Comparison of ENCODE assay signal across 29 cellular contexts in genomic region chr5:173941102-173941501, GRCh38. TPM values are rescaled to one million over a fixed set of nuclear protein-coding genes. Genes with fewer than 3 reads are reported as not detected.
DNase-seq lines count a peak whose midpoint lies in the region; ATAC-seq and TF ChIP-seq lines count a peak whose summit lies in the region.
"Had no signal": no experiment of that assay in that cellular context is flagged by ENCODE, and none has a peak within 500 bp of the region (broad histone marks: within the 10 kb centered on the region; RNA-seq: fewer than 3 reads in every experiment).

No MANE protein-coding gene starts in this region.

- H3K4me1 Mint-ChIP-seq in activated naive CD4-positive, alpha-beta T cell treated with anti-CD3 and anti-CD28 coated beads for 36 hours (ENCODE audit: low read depth): no peaks in the 10 kb centered on the region
- H3K4me1 Mint-ChIP-seq: activated CD8-positive, alpha-beta memory T cell treated with anti-CD3 and anti-CD28 coated beads, Interleukin-2, amount 10 ng/mL, durations not matched to agents 7 days and 5 days; stimulated activated memory B cell treated with anti-CD40 and anti-IgM and Interleukin-4, amounts not matched to agents 10 μg/mL and 1 μg/mL and 100 μg/mL, for 72 hours had no signal

- DNase-seq in SK-N-MC (ENCODE audit: low read depth, low spot score): no peak
- no peak for DNase-seq in gastrocnemius medialis
- DNase-seq in NCI-H2171 (lab: John Stamatoyannopoulos, UW): no peak
- no peak for DNase-seq in activated naive CD4-positive, alpha-beta T cell treated with anti-CD3 and anti-CD28 coated beads for 36 hours
- DNase-seq: activated CD4-positive, alpha-beta T cell treated with anti-CD3 and anti-CD28 coated beads, Interleukin-2, amount 50 U/mL, for 4 hours; activated CD4-positive, CD25-positive, alpha-beta regulatory T cell; activated CD8-positive, alpha-beta memory T cell treated with anti-CD3 and anti-CD28 coated beads, Interleukin-2, amount 10 ng/mL, durations not matched to agents 7 days and 5 days; activated naive CD4-positive, alpha-beta T cell; amniotic stem cell; Caco-2; effector CD4-positive, alpha-beta T cell; HCEC 1CT; hypothalamus; islet precursor cell; left ventricle myocardium superior; NCI-H1092; NCI-H187 treated with DMSO at 0.1 percent for 48 hours; NCI-H524; T-helper 1 cell had no signal

- H3K9me3 Mint-ChIP-seq in activated naive CD4-positive, alpha-beta T cell treated with anti-CD3 and anti-CD28 coated beads for 36 hours: no peaks in the 10 kb centered on the region
- H3K9me3 Mint-ChIP-seq: CD14-positive monocyte; stimulated activated memory B cell treated with anti-CD40 and anti-IgM and Interleukin-4, amounts not matched to agents 10 μg/mL and 1 μg/mL and 100 μg/mL, for 72 hours had no signal

- H3K27ac ChIP-seq in HUES48 (ENCODE audit: low read depth, low read length): peak overlapping the region; percentile 88
- peak overlapping the region; percentile 98 for H3K27ac ChIP-seq in SK-N-MC
- H3K27ac ChIP-seq in iPS-20b (ENCODE audit: low read length): peak overlapping the region; percentile 84
- H3K27ac ChIP-seq in gastrocnemius medialis: peak overlapping the region; percentile 67 to 94 (median 70)
- H3K27ac ChIP-seq: HL-60 had no signal

- intact Hi-C loops in gastrocnemius medialis (cut with DNase I; ENCODE audit: low total_unique reads): no loop called here
- intact Hi-C loops in activated naive CD4-positive, alpha-beta T cell treated with anti-CD3 and anti-CD28 coated beads for 36 hours (cut with micrococcal nuclease): no loop called here

- H3K36me3 ChIP-seq in HUES48 (ENCODE audit: control insufficient read depth, insufficient read depth, low read length) (peaks cover 6% of the 10 kb centered on the region), SK-N-MC (ENCODE audit: insufficient read depth, low read length) (no peaks in the 10 kb centered on the region), iPS-20b (ENCODE audit: insufficient read depth, low read depth, low read length) (no peaks in the 10 kb centered on the region), gastrocnemius medialis (peaks cover 0 to 12% of the 10 kb centered on the region in 2 donors)

- H3K36me3 Mint-ChIP-seq in activated naive CD4-positive, alpha-beta T cell treated with anti-CD3 and anti-CD28 coated beads for 36 hours (ENCODE audit: low read depth): peaks cover 4% of the 10 kb centered on the region

- H3K4me3 ChIP-seq in HUES48 (ENCODE audit: low read depth, low read length) (peak overlapping the region; percentile 28), SK-N-MC (peak overlapping the region; percentile 58), iPS-20b (ENCODE audit: low read length) (peak overlapping the region; percentile 18; the same call in 1 of the 2 replicates), gastrocnemius medialis (no peak overlapping the region)
- H3K4me3 ChIP-seq: upper lobe of left lung had no signal

- H3K27ac Mint-ChIP-seq in activated naive CD4-positive, alpha-beta T cell treated with anti-CD3 and anti-CD28 coated beads for 36 hours: no peak overlapping the region
- H3K27ac Mint-ChIP-seq: activated CD8-positive, alpha-beta memory T cell treated with anti-CD3 and anti-CD28 coated beads, Interleukin-2, amount 10 ng/mL, durations not matched to agents 7 days and 5 days; stimulated activated memory B cell treated with anti-CD40 and anti-IgM and Interleukin-4, amounts not matched to agents 10 μg/mL and 1 μg/mL and 100 μg/mL, for 72 hours had no signal

- H3K4me1 ChIP-seq in HUES48 (ENCODE audit: control insufficient read depth, insufficient read depth, low read length) (peaks cover 56% of the 10 kb centered on the region), iPS-20b (ENCODE audit: insufficient read depth, low read length) (peaks cover 36% of the 10 kb centered on the region), gastrocnemius medialis (peaks cover 55 to 61% of the 10 kb centered on the region in 2 donors)

- H3K27me3 Mint-ChIP-seq in activated naive CD4-positive, alpha-beta T cell treated with anti-CD3 and anti-CD28 coated beads for 36 hours (ENCODE audit: low read depth): no peaks in the 10 kb centered on the region
- H3K27me3 Mint-ChIP-seq: activated CD8-positive, alpha-beta memory T cell treated with anti-CD3 and anti-CD28 coated beads, Interleukin-2, amount 10 ng/mL, durations not matched to agents 7 days and 5 days; progenitor cell of endocrine pancreas; stimulated activated memory B cell treated with anti-CD40 and anti-IgM and Interleukin-4, amounts not matched to agents 10 μg/mL and 1 μg/mL and 100 μg/mL, for 72 hours had no signal

- CTCF ChIA-PET in activated naive CD4-positive, alpha-beta T cell treated with anti-CD3 and anti-CD28 coated beads for 36 hours (lab: Charles Lee): no interaction called here

- no peaks in the 10 kb centered on the region for H3K9me3 ChIP-seq in HUES48 (ENCODE audit: control insufficient read depth, insufficient read depth, low read length)
- H3K9me3 ChIP-seq in SK-N-MC (ENCODE audit: low read depth, low read length): no peaks in the 10 kb centered on the region
- H3K9me3 ChIP-seq in iPS-20b (ENCODE audit: insufficient read depth, low read depth, low read length): no peaks in the 10 kb centered on the region
- H3K9me3 ChIP-seq in gastrocnemius medialis: no peaks in the 10 kb centered on the region
- H3K9me3 ChIP-seq: Caco-2, upper lobe of left lung had no signal

- H3K9ac ChIP-seq in HUES48 (ENCODE audit: low read depth, low read length) (peak overlapping the region; percentile 31; the same call in 1 of the 2 replicates), SK-N-MC (ENCODE audit: insufficient read length) (peak overlapping the region; percentile 28), iPS-20b (ENCODE audit: low read depth, low read length) (peak overlapping the region; percentile 52; the same call in 1 of the 2 replicates)

- ATAC-seq in gastrocnemius medialis (no peak), GM18517 (IDR thresholded peaks at IDR 0.05; ENCODE audit: unreplicated experiment) (no peak)
- ATAC-seq: activated CD8-positive, alpha-beta memory T cell treated with anti-CD3 and anti-CD28 coated beads, Interleukin-2, amount 10 ng/mL, durations not matched to agents 7 days and 5 days; stimulated activated memory B cell treated with anti-CD40 and anti-IgM and Interleukin-4, amounts not matched to agents 10 μg/mL and 1 μg/mL and 100 μg/mL, for 72 hours had no signal

- TF ChIP-seq POLR2A in gastrocnemius medialis (IDR thresholded peaks at IDR 0.05): no peak

- no peak for TF ChIP-seq CTCF in gastrocnemius medialis (IDR thresholded peaks at IDR 0.05 in 4 of 5, conservative IDR thresholded peaks at IDR 0.05 in 1 of 5)

- no peak overlapping the region for H3K4me3 Mint-ChIP-seq in activated naive CD4-positive, alpha-beta T cell treated with anti-CD3 and anti-CD28 coated beads for 36 hours
- H3K4me3 Mint-ChIP-seq: activated CD8-positive, alpha-beta memory T cell treated with anti-CD3 and anti-CD28 coated beads, Interleukin-2, amount 10 ng/mL, durations not matched to agents 7 days and 5 days; stimulated activated memory B cell treated with anti-CD40 and anti-IgM and Interleukin-4, amounts not matched to agents 10 μg/mL and 1 μg/mL and 100 μg/mL, for 72 hours had no signal

- H3K27me3 ChIP-seq in HUES48 (ENCODE audit: control insufficient read depth, insufficient read depth, low read length) (no peaks in the 10 kb centered on the region), iPS-20b (ENCODE audit: insufficient read depth, low read length) (no peaks in the 10 kb centered on the region), gastrocnemius medialis (no peaks in the 10 kb centered on the region)
- H3K27me3 ChIP-seq: upper lobe of left lung had no signal

- in situ Hi-C loops in gastrocnemius medialis (cut with MboI; ENCODE audit: low sequenced_read_pairs in 4 of 4): no loop called here

RNA-seq across cellular contexts. Expression of gene C5orf47, which starts 47.9 kb away (rescaled TPM):
- total RNA-seq in gastrocnemius medialis: under 1 TPM in 1 of 4 donors, not detected in 3; 0.61 TPM
- not detected for total RNA-seq in activated naive CD4-positive, alpha-beta T cell treated with anti-CD3 and anti-CD28 coated beads for 36 hours
- total RNA-seq: G401, glomerular endothelial cell, left ventricle myocardium superior, progenitor cell of endocrine pancreas, upper lobe of left lung had no signal

RNA-seq across cellular contexts. Expression of gene CPEB4, which starts 53.0 kb away (rescaled TPM):
- total RNA-seq in gastrocnemius medialis: 100 to 1,000 TPM in 2 of 4 donors, 10 to 100 TPM in 2; 97.8 to 109 (median 102) TPM
- total RNA-seq in activated naive CD4-positive, alpha-beta T cell treated with anti-CD3 and anti-CD28 coated beads for 36 hours: 1 to 10 TPM; 7.6 to 7.8 TPM

Comparison
In these comparisons a context has a peak if more than half of its experiments do, and no peak if none do; other contexts are left out.
1. H3K4me3 ChIP-seq: peak in HUES48 (single experiment), SK-N-MC (single experiment) and iPS-20b (single experiment); none in gastrocnemius medialis (0 of 4).
2. RNA of gene CPEB4, which starts 53.0 kb away (total RNA-seq): 97.8 to 109 TPM in gastrocnemius medialis; 7.6 to 7.8 TPM in activated naive CD4-positive, alpha-beta T cell treated with anti-CD3 and anti-CD28 coated beads for 36 hours; every median in the first group is over 10 times any median in the second.
3. Peak in every context shown above with its lines, with median percentiles within 50 percentile points of each other: H3K27ac ChIP-seq and H3K9ac ChIP-seq.